In the genomic region with DNA sequence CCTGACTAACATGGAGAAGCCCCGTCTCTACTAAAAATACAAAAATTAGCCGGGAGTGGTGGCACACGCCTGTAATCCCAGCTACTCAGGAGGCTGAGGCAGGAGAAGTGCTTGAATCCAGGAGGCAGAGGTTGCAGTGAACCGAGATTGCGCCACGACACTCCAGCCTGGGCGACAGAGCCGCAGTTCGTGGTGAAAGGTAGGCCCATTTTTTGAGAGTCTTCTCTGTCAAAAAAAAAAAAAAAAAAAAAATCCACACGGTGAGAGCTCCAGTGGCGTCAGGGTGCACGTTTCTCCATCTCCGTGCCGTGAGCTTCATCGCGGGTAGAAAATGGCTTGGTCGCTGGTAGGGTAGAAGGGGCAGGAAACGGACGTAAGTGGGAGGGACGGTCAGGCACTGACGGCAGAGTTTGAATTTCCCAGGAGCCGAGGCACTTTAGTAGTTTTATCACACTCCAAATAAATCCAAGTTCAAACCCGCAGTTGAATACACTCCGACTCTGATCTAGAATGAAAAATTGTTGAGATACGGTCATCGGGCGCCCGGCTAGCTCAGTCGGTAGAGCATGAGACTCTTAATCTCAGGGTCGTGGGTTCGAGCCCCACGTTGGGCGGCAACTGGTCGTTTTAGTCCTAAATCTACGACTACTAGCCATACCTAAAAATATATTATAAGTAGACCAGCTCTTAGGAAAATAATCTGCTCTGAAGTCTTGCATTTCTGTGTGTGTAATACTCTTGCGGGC, we compare ENCODE assay signal across 1 cellular context.
A peak's percentile ranks its signal among the peaks of the same experiment; 100 is the strongest.
TF ChIP-seq lines count a peak whose summit lies in the region.

No MANE protein-coding gene starts in this region.

TF ChIP-seq in GM12878, 131 proteins besides CTCF, POLR2A, EP300 and RAD21 (continues in another document):
- TF ChIP-seq CBX3 (IDR thresholded peaks at IDR 0.05; ENCODE audit: borderline replicate concordance, low read depth) (no peak), ZBTB40 (IDR thresholded peaks at IDR 0.05; ENCODE audit: borderline replicate concordance) (peak; percentile 69; the same call in 1 of the 2 replicates), SREBF2 (IDR thresholded peaks at IDR 0.05; ENCODE audit: low read length) (peak; percentile 88), ASH2L (IDR thresholded peaks at IDR 0.05; ENCODE audit: borderline replicate concordance, low read depth) (peak; percentile 27; the same call in 1 of the 2 replicates), SUZ12 (IDR thresholded peaks at IDR 0.05; ENCODE audit: unreplicated experiment) (no peak), ETV6 (conservative IDR thresholded peaks at IDR 0.05 in 1 of 2, IDR thresholded peaks at IDR 0.05 in 1 of 2; ENCODE audit: borderline replicate concordance in 1 of 2, low read depth in 1 of 2) (no peak), RAD51 (IDR thresholded peaks at IDR 0.05) (0 out of 2 replicates have a peak, but pooled peaks have one; percentile 6), KLF5 (IDR thresholded peaks at IDR 0.05; ENCODE audit: partially characterized antibody) (peak; percentile 51), NFIC (IDR thresholded peaks at IDR 0.05; ENCODE audit: low read depth, low read length) (no peak), CBFB (IDR thresholded peaks at IDR 0.05; ENCODE audit: low read depth) (0 out of 2 replicates have a peak, but pooled peaks have one; percentile 56), PKNOX1 (IDR thresholded peaks at IDR 0.05) (no peak), BHLHE40 (IDR thresholded peaks at IDR 0.05; ENCODE audit: borderline replicate concordance in 1 of 2, low read depth in 2 of 2, low read length in 1 of 2) (peak; percentile 43 to 71; a peak in 3 of 4 replicates), SIN3A (IDR thresholded peaks at IDR 0.05; ENCODE audit: low read depth, low read length) (no peak), TBL1XR1 (IDR thresholded peaks at IDR 0.05; ENCODE audit: low read depth, low read length) (no peak), IKZF1 (conservative IDR thresholded peaks at IDR 0.05) (peak; percentile 46), SMARCA5 (IDR thresholded peaks at IDR 0.05) (peak; percentile 84), RFX5 (IDR thresholded peaks at IDR 0.05; ENCODE audit: low read depth, low read length) (no peak), PAX8 (IDR thresholded peaks at IDR 0.05) (no peak), MTA2 (IDR thresholded peaks at IDR 0.05; ENCODE audit: low read depth) (no peak), ZBED1 (IDR thresholded peaks at IDR 0.05; ENCODE audit: borderline replicate concordance) (peak; percentile 57), RELA (IDR thresholded peaks at IDR 0.05; ENCODE audit: borderline replicate concordance, partially characterized antibody) (peak; percentile 14), BACH1 (IDR thresholded peaks at IDR 0.05; ENCODE audit: borderline replicate concordance) (no peak), EED (IDR thresholded peaks at IDR 0.05; ENCODE audit: low read depth) (no peak), SUPT20H (IDR thresholded peaks at IDR 0.05; ENCODE audit: borderline replicate concordance, control insufficient read depth, low read depth, low read length) (no peak), NR2C1 (IDR thresholded peaks at IDR 0.05) (no peak), RCOR1 (conservative IDR thresholded peaks at IDR 0.05; ENCODE audit: low read depth, low read length) (no peak), NBN (IDR thresholded peaks at IDR 0.05) (no peak; the same call in 1 of the 2 replicates), POLR2AphosphoS2 (IDR thresholded peaks at IDR 0.05; ENCODE audit: low read depth, low read length) (no peak), ATF3 (IDR thresholded peaks at IDR 0.05; ENCODE audit: borderline replicate concordance, extremely low read depth, low read depth, low read length) (no peak), LARP7 (IDR thresholded peaks at IDR 0.05) (no peak), GABPA (IDR thresholded peaks at IDR 0.05; ENCODE audit: low read depth) (peak; percentile 59; the same call in 1 of the 2 replicates), ZBTB33 (IDR thresholded peaks at IDR 0.05) (no peak), FOXK2 (IDR thresholded peaks at IDR 0.05) (no peak), MLLT1 (IDR thresholded peaks at IDR 0.05) (peak; percentile 44; the same call in 1 of the 2 replicates)
- TF ChIP-seq, protein P1, sequence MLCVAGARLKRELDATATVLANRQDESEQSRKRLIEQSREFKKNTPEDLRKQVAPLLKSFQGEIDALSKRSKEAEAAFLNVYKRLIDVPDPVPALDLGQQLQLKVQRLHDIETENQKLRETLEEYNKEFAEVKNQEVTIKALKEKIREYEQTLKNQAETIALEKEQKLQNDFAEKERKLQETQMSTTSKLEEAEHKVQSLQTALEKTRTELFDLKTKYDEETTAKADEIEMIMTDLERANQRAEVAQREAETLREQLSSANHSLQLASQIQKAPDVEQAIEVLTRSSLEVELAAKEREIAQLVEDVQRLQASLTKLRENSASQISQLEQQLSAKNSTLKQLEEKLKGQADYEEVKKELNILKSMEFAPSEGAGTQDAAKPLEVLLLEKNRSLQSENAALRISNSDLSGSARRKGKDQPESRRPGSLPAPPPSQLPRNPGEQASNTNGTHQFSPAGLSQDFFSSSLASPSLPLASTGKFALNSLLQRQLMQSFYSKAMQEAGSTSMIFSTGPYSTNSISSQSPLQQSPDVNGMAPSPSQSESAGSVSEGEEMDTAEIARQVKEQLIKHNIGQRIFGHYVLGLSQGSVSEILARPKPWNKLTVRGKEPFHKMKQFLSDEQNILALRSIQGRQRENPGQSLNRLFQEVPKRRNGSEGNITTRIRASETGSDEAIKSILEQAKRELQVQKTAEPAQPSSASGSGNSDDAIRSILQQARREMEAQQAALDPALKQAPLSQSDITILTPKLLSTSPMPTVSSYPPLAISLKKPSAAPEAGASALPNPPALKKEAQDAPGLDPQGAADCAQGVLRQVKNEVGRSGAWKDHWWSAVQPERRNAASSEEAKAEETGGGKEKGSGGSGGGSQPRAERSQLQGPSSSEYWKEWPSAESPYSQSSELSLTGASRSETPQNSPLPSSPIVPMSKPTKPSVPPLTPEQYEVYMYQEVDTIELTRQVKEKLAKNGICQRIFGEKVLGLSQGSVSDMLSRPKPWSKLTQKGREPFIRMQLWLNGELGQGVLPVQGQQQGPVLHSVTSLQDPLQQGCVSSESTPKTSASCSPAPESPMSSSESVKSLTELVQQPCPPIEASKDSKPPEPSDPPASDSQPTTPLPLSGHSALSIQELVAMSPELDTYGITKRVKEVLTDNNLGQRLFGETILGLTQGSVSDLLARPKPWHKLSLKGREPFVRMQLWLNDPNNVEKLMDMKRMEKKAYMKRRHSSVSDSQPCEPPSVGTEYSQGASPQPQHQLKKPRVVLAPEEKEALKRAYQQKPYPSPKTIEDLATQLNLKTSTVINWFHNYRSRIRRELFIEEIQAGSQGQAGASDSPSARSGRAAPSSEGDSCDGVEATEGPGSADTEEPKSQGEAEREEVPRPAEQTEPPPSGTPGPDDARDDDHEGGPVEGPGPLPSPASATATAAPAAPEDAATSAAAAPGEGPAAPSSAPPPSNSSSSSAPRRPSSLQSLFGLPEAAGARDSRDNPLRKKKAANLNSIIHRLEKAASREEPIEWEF (IDR thresholded peaks at IDR 0.05; ENCODE audit: insufficient replicate concordance, low read depth, low read length), result no peak
- TF ChIP-seq, protein P2, sequence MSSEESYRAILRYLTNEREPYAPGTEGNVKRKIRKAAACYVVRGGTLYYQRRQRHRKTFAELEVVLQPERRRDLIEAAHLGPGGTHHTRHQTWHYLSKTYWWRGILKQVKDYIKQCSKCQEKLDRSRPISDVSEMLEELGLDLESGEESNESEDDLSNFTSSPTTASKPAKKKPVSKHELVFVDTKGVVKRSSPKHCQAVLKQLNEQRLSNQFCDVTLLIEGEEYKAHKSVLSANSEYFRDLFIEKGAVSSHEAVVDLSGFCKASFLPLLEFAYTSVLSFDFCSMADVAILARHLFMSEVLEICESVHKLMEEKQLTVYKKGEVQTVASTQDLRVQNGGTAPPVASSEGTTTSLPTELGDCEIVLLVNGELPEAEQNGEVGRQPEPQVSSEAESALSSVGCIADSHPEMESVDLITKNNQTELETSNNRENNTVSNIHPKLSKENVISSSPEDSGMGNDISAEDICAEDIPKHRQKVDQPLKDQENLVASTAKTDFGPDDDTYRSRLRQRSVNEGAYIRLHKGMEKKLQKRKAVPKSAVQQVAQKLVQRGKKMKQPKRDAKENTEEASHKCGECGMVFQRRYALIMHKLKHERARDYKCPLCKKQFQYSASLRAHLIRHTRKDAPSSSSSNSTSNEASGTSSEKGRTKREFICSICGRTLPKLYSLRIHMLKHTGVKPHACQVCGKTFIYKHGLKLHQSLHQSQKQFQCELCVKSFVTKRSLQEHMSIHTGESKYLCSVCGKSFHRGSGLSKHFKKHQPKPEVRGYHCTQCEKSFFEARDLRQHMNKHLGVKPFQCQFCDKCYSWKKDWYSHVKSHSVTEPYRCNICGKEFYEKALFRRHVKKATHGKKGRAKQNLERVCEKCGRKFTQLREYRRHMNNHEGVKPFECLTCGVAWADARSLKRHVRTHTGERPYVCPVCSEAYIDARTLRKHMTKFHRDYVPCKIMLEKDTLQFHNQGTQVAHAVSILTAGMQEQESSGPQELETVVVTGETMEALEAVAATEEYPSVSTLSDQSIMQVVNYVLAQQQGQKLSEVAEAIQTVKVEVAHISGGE (CRISPR knock-in tag; IDR thresholded peaks at IDR 0.05), result no peak; the same call in 1 of the 2 replicates
